In genomic region chrX:119589810-119590209, GRCh38 we compare ENCODE assay signal across 26 cellular contexts.
"Had no signal": no experiment of that assay in that cellular context is flagged by ENCODE, and none has a peak within 500 bp of the region (broad histone marks: within the 10 kb centered on the region; RNA-seq: fewer than 3 reads in every experiment).

No MANE protein-coding gene starts in this region.

- ATAC-seq: effector memory CD8-positive, alpha-beta T cell; gastroesophageal sphincter; left cardiac atrium; lower lobe of right lung; naive thymus-derived CD4-positive, alpha-beta T cell; psoas muscle; sciatic nerve; stimulated activated naive B cell treated with anti-CD40 and anti-IgM and Interleukin-4, amounts not matched to agents 10 μg/mL and 1 μg/mL and 100 μg/mL, for 72 hours; stimulated activated naive CD8-positive, alpha-beta T cell treated with anti-CD3 and anti-CD28 coated beads, Interleukin-15, amount 100 ng/mL, for 72 hours; upper lobe of right lung had no signal

- DNase-seq: effector memory CD8-positive, alpha-beta T cell; esophagus squamous epithelium; foreskin fibroblast; kidney; left cardiac atrium; left ventricle myocardium inferior; lower lobe of right lung; mesendoderm; naive thymus-derived CD4-positive, alpha-beta T cell; nephron progenitor cell; psoas muscle; retina; spleen; stimulated activated CD4-positive, alpha-beta T cell treated with anti-CD3 and anti-CD28 coated beads, Interleukin-15, amount 100 ng/mL, for 24 hours; stimulated activated CD4-positive, alpha-beta T cell treated with anti-CD3 and anti-CD28 coated beads, Interleukin-1b, Interleukin-23, amount 100 ng/mL, for 48 hours; stimulated activated CD4-positive, alpha-beta T cell treated with anti-CD3 and anti-CD28 coated beads, Interleukin-4, amount 100 ng/mL, for 24 hours; stimulated activated naive B cell treated with anti-CD40 and anti-IgM and Interleukin-4, amounts not matched to agents 10 μg/mL and 1 μg/mL and 100 μg/mL, for 72 hours; stimulated activated naive CD8-positive, alpha-beta T cell treated with anti-CD3 and anti-CD28 coated beads, Interleukin-15, amount 100 ng/mL, for 72 hours; testis; upper lobe of right lung had no signal

- H3K27ac Mint-ChIP-seq: dendritic cell treated with granulocyte-macrophage colony-stimulating factor and Interleukin-4, amounts not matched to agents 40 ng/mL and 50 ng/mL, for 4 days; nephron progenitor cell; stimulated activated naive B cell treated with anti-CD40 and anti-IgM and Interleukin-4, amounts not matched to agents 10 μg/mL and 1 μg/mL and 100 μg/mL, for 72 hours had no signal

- H3K27me3 ChIP-seq: esophagus squamous epithelium, gastroesophageal sphincter, neutrophil, spleen, testis, tibial nerve, upper lobe of right lung, vagina had no signal

- H3K36me3 ChIP-seq: neutrophil, vagina had no signal

- H3K4me3 ChIP-seq: esophagus squamous epithelium, gastroesophageal sphincter, left ventricle myocardium inferior, lower lobe of right lung, psoas muscle, spleen, testis, tibial nerve, upper lobe of right lung, vagina had no signal

- H3K27me3 Mint-ChIP-seq: dendritic cell treated with granulocyte-macrophage colony-stimulating factor and Interleukin-4, amounts not matched to agents 40 ng/mL and 50 ng/mL, for 4 days; effector memory CD8-positive, alpha-beta T cell; naive thymus-derived CD4-positive, alpha-beta T cell; stimulated activated naive B cell treated with anti-CD40 and anti-IgM and Interleukin-4, amounts not matched to agents 10 μg/mL and 1 μg/mL and 100 μg/mL, for 72 hours; stimulated activated naive CD8-positive, alpha-beta T cell treated with anti-CD3 and anti-CD28 coated beads, Interleukin-15, amount 100 ng/mL, for 72 hours had no signal

- H3K4me1 ChIP-seq: esophagus squamous epithelium, gastroesophageal sphincter, left ventricle myocardium inferior, lower lobe of right lung, psoas muscle, spleen, testis, tibial nerve, upper lobe of right lung, vagina had no signal

- H3K4me3 Mint-ChIP-seq: dendritic cell treated with granulocyte-macrophage colony-stimulating factor and Interleukin-4, amounts not matched to agents 40 ng/mL and 50 ng/mL, for 4 days; effector memory CD8-positive, alpha-beta T cell; naive thymus-derived CD4-positive, alpha-beta T cell; nephron progenitor cell; stimulated activated naive B cell treated with anti-CD40 and anti-IgM and Interleukin-4, amounts not matched to agents 10 μg/mL and 1 μg/mL and 100 μg/mL, for 72 hours; stimulated activated naive CD8-positive, alpha-beta T cell treated with anti-CD3 and anti-CD28 coated beads, Interleukin-15, amount 100 ng/mL, for 72 hours had no signal

- FAIRE-seq: kidney had no signal

- H3K9me3 Mint-ChIP-seq: dendritic cell treated with granulocyte-macrophage colony-stimulating factor and Interleukin-4, amounts not matched to agents 40 ng/mL and 50 ng/mL, for 4 days; effector memory CD8-positive, alpha-beta T cell; naive thymus-derived CD4-positive, alpha-beta T cell; stimulated activated naive B cell treated with anti-CD40 and anti-IgM and Interleukin-4, amounts not matched to agents 10 μg/mL and 1 μg/mL and 100 μg/mL, for 72 hours; stimulated activated naive CD8-positive, alpha-beta T cell treated with anti-CD3 and anti-CD28 coated beads, Interleukin-15, amount 100 ng/mL, for 72 hours had no signal

- H3K9me3 ChIP-seq: esophagus squamous epithelium, gastroesophageal sphincter, left ventricle myocardium inferior, lower lobe of right lung, neutrophil, psoas muscle, spleen, testis, tibial nerve, upper lobe of right lung, vagina had no signal

- H3K4me1 Mint-ChIP-seq: nephron progenitor cell; stimulated activated naive CD8-positive, alpha-beta T cell treated with anti-CD3 and anti-CD28 coated beads, Interleukin-15, amount 100 ng/mL, for 72 hours had no signal

- H3K27ac ChIP-seq: esophagus squamous epithelium, gastroesophageal sphincter, left ventricle myocardium inferior, lower lobe of right lung, neutrophil, psoas muscle, spleen, testis, tibial nerve, upper lobe of right lung, vagina had no signal
